Comparison of ENCODE assay signal across 8 cellular contexts in the genomic region with DNA sequence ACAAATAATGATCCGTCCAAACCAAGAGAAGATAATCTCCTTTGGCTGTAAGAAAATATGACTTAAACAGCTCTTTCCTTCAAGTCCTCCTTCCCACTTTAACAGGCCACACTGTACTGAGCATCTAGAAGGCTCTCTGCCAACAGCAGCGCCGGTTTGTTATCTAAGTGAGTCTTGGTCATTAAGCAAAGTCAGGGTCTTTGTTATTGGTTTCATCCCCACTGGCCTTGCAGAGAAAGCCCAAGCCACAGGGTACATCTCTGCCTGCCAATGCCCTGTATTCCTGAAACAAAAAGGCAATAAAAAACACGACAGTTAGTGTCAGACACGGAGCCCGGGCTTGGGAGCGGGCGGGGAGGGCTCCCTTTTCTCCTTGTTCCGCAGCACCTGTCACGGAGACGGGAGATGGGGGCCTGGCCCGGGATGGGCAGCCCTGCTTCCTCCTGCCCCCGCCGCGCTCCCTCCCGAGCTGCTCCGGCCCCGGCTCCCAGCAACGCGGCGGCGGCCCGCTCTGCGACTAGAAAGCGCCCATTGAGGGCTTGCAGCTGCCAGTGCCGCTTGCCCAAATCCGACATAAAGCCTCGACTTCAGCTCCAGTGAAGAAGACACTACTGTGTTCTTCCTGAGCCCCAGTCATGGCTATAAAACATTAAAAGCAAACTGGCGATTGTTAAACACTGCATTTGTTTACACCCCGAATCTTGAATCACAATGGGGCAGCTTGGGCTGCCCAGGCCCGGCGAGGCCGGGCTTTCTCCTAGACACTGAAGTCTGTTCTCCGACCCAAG. TPM values are rescaled to one million over a fixed set of nuclear protein-coding genes. Genes with fewer than 3 reads are reported as not detected.
A peak's percentile ranks its signal among the peaks of the same experiment; 100 is the strongest.
DNase-seq lines count a peak whose midpoint lies in the region; TF ChIP-seq lines count a peak whose summit lies in the region.

No MANE protein-coding gene starts in this region.

- CTCF ChIA-PET in A673 (lab: Charles Lee) = no interaction called here

- intact Hi-C loops in A673 (cut with micrococcal nuclease; ENCODE audit: unreplicated experiment) = no loop called here

- no TSS peak for BruUV-seq in A673 (replicated peaks; lab: Mats Ljungman, UMichigan)

- no peak for TF ChIP-seq CTCF in right atrium auricular region (IDR thresholded peaks at IDR 0.05)
- TF ChIP-seq CTCF in A673 (conservative IDR thresholded peaks at IDR 0.05; ENCODE audit: low read depth, low read length) = no peak

- DNase-seq in C1 segment of cervical spinal cord (lab: John Stamatoyannopoulos, UW) (peak in 13 of 14 donors; percentile 60 to 90 (median 83)), anterior cingulate cortex (lab: John Stamatoyannopoulos, UW) (peak; percentile 10 to 95 (median 82)), right atrium auricular region (ENCODE audit: low spot score) (no peak), NCI-H1105 treated with DMSO at 0.1 percent for 48 hours (lab: John Stamatoyannopoulos, UW) (no peak), OCI-M2 (lab: John Stamatoyannopoulos, UW; ENCODE audit: unreplicated experiment) (no peak), A673 (ENCODE audit: low spot score) (no peak)
- DNase-seq in activated CD8-positive, alpha-beta memory T cell treated with anti-CD3 and anti-CD28 coated beads, Interleukin-2, amount 50 U/mL, for 4 hours = no peak

- H3K9me3 ChIP-seq in right atrium auricular region (no peaks in the 10 kb centered on the region), neuron (ENCODE audit: low read length) (no peaks in the 10 kb centered on the region), A673 (ENCODE audit: low read depth, low read length, poor library complexity, severe bottlenecking) (no peaks in the 10 kb centered on the region)

- H3K27ac ChIP-seq in right atrium auricular region = peak overlapping the region; percentile 67 to 69
- no peak overlapping the region for H3K27ac ChIP-seq in A673 (ENCODE audit: low read depth, low read length, poor library complexity, severe bottlenecking)

- H3K4me1 ChIP-seq in right atrium auricular region (peaks cover 0 to 4% of the 10 kb centered on the region in 2 donors), neuron (ENCODE audit: insufficient read depth, low read length) (no peaks in the 10 kb centered on the region), A673 (ENCODE audit: insufficient read depth, low read length, poor library complexity, severe bottlenecking) (no peaks in the 10 kb centered on the region)

- H3K36me3 ChIP-seq in right atrium auricular region = no peaks in the 10 kb centered on the region
- no peaks in the 10 kb centered on the region for H3K36me3 ChIP-seq in neuron (ENCODE audit: insufficient read depth, low read length)
- H3K36me3 ChIP-seq in A673 (ENCODE audit: insufficient read depth, low read length, poor library complexity, severe bottlenecking) = no peaks in the 10 kb centered on the region

- H3K27me3 ChIP-seq in right atrium auricular region = no peaks in the 10 kb centered on the region
- no peaks in the 10 kb centered on the region for H3K27me3 ChIP-seq in neuron (ENCODE audit: insufficient read depth, low read length)
- H3K27me3 ChIP-seq in A673 (replicated peaks; ENCODE audit: insufficient read depth, low read depth, low read length, poor library complexity) = no peaks in the 10 kb centered on the region

- POLR2A ChIA-PET in A673 (lab: Charles Lee; ENCODE audit: low non-redundant PET) = no interaction called here

- H2AFZ ChIP-seq in neuron (ENCODE audit: low read depth, low read length) = peak overlapping the region; percentile 84

- H3K4me3 ChIP-seq in right atrium auricular region = peak overlapping the region in 1 of 2 donors; percentile 34
- H3K4me3 ChIP-seq in neuron (ENCODE audit: low read length) = peak overlapping the region; percentile 35
- H3K4me3 ChIP-seq in A673 (ENCODE audit: low read depth, low read length, poor library complexity, severe bottlenecking) = no peak overlapping the region

RNA-seq across cellular contexts. Expression of a gene that starts 28.1 kb away (rescaled TPM):
- 10 to 100 TPM; 87.0 to 91.1 TPM for total RNA-seq in right atrium auricular region
- total RNA-seq in A673 (2021) = 57.9 and 64.8 TPM in 2 replicates

Comparison
In these comparisons a context has a peak if more than half of its experiments do, and no peak if none do; other contexts are left out.
1. DNase-seq: peak in C1 segment of cervical spinal cord (13 of 14) and anterior cingulate cortex (58 of 58); none in right atrium auricular region (single experiment), NCI-H1105 treated with DMSO at 0.1 percent for 48 hours (single experiment), activated CD8-positive, alpha-beta memory T cell treated with anti-CD3 and anti-CD28 coated beads, Interleukin-2, amount 50 U/mL, for 4 hours (single experiment), OCI-M2 (single experiment) and A673 (single experiment).